ENCODE assay signal across 7 cellular contexts in genomic region chr17:49779730-49780220, GRCh38. TPM values are rescaled to one million over a fixed set of nuclear protein-coding genes. Genes with fewer than 3 reads are reported as not detected.
DNase-seq lines count a peak whose midpoint lies in the region; ATAC-seq and TF ChIP-seq lines count a peak whose summit lies in the region.

No MANE protein-coding gene starts in this region.

- H3K4me1 ChIP-seq in Panc1 (ENCODE audit: control insufficient read depth, insufficient read depth, low read length) = no peaks in the 10 kb centered on the region

- no peaks in the 10 kb centered on the region for H3K9me3 ChIP-seq in Panc1 (ENCODE audit: control insufficient read depth, insufficient read depth, low read depth, low read length)

- H3K27ac ChIP-seq in Panc1 (ENCODE audit: low read length) = no peak overlapping the region

- intact Hi-C loops in Panc1 (cut with micrococcal nuclease; ENCODE audit: unreplicated experiment) = no loop called here

- CTCF ChIA-PET in HEK293T (lab: Yijun Ruan, JAX) = no interaction called here
- CTCF ChIA-PET in Panc1 (lab: Charles Lee) = no interaction called here

- no peaks in the 10 kb centered on the region for H3K36me3 ChIP-seq in Panc1 (ENCODE audit: control insufficient read depth, insufficient read depth, low read length)

- H3K27me3 ChIP-seq in Panc1 (ENCODE audit: control insufficient read depth, insufficient read depth, low read length) = no peaks in the 10 kb centered on the region; the same call in 1 of the 2 replicates

- peak; percentile 80 for ATAC-seq in Panc1

- DNase-seq in DMS153 (lab: John Stamatoyannopoulos, UW) (peak; percentile 49), HEK293T (ENCODE audit: extremely low spot score) (peak; percentile 47), Panc1 (ENCODE audit: low read depth, low spot score) (peak; percentile 38), dermis microvascular lymphatic vessel endothelial cell (ENCODE audit: low read depth in 2 of 2) (peak; percentile 63 to 73), myocyte (ENCODE audit: low read depth) (peak; percentile 87), epidermal melanocyte (ENCODE audit: insufficient read length, low spot score) (no peak)
- DNase-seq in NK-92 treated with Interleukin-12 subunit alpha and Interleukin-12 subunit beta, amount 100 ng/mL, for 24 hours (lab: John Stamatoyannopoulos, UW) = no peak

- in situ Hi-C loops in Panc1 (cut with HindIII; ENCODE audit: low pct_unique_long_range_greater_than_20kb, low sequenced_read_pairs) = no loop called here

- POLR2A ChIA-PET in HEK293T (lab: Yijun Ruan, JAX) = interaction anchor here (0.7 kb wide), 1 partner anchor 71 kb away, joined by 3 read pairs; no protein-coding TSS in a partner anchor
- POLR2A ChIA-PET in Panc1 (lab: Charles Lee) = no interaction called here

- BruUV-seq in Panc1 (replicated peaks; lab: Mats Ljungman, UMichigan) = no TSS peak

- no peak overlapping the region for H3K4me3 ChIP-seq in Panc1 (ENCODE audit: low read depth in 2 of 2, low read length in 2 of 2)

- peak; percentile 75 for TF ChIP-seq CTCF in Panc1 (IDR thresholded peaks at IDR 0.05)

TF ChIP-seq in HEK293T, 16 proteins besides CTCF, POLR2A, EP300 and RAD21:
- TF ChIP-seq NFRKB (IDR thresholded peaks at IDR 0.05) = no peak
- no peak for TF ChIP-seq ELF4 (IDR thresholded peaks at IDR 0.05)
- TF ChIP-seq FOXM1 (IDR thresholded peaks at IDR 0.05; ENCODE audit: borderline replicate concordance) = no peak
- TF ChIP-seq CTBP1 (IDR thresholded peaks at IDR 0.05; ENCODE audit: borderline replicate concordance) = no peak
- TF ChIP-seq SP1 (IDR thresholded peaks at IDR 0.05) = no peak
- TF ChIP-seq SUZ12 (IDR thresholded peaks at IDR 0.05) = no peak
- no peak for TF ChIP-seq BHLHE40 (IDR thresholded peaks at IDR 0.05; ENCODE audit: borderline replicate concordance)
- TF ChIP-seq TARDBP (IDR thresholded peaks at IDR 0.05) = no peak
- TF ChIP-seq ARNT (IDR thresholded peaks at IDR 0.05) = no peak
- no peak for TF ChIP-seq HDGF (IDR thresholded peaks at IDR 0.05; ENCODE audit: borderline replicate concordance)
- TF ChIP-seq FOXK2 (IDR thresholded peaks at IDR 0.05) = no peak
- TF ChIP-seq L3MBTL2 (conservative IDR thresholded peaks at IDR 0.05) = no peak
- no peak for TF ChIP-seq ZNF384 (IDR thresholded peaks at IDR 0.05)

RNA-seq across cellular contexts. Expression of gene KAT7, which starts 8.7 kb away (rescaled TPM):
- total RNA-seq in Panc1 (2021; ENCODE audit: unreplicated experiment) (69.0 TPM), dermis microvascular lymphatic vessel endothelial cell (27.1 and 32.6 TPM in 2 replicates), myocyte (28.5 and 34.9 TPM in 2 replicates)
- 25.1 TPM for polyA plus RNA-seq in Panc1 (2012; ENCODE audit: insufficient read length)
- 22.3 TPM for polyA plus RNA-seq in myocyte (2012)

RNA-seq across cellular contexts. Expression of gene FAM117A, which starts 15.8 kb away (rescaled TPM):
- total RNA-seq in Panc1 (2021; ENCODE audit: unreplicated experiment) (8.0 TPM), dermis microvascular lymphatic vessel endothelial cell (3.6 and 8.2 TPM in 2 replicates), myocyte (21.0 and 27.9 TPM in 2 replicates)
- 13.0 TPM for polyA plus RNA-seq in Panc1 (2012; ENCODE audit: insufficient read length)
- 5.4 TPM for polyA plus RNA-seq in myocyte (2012)

Comparison
In these comparisons a context has a peak if more than half of its experiments do, and no peak if none do; other contexts are left out.
1. DNase-seq: peak in DMS153 (single experiment), HEK293T (single experiment), Panc1 (single experiment), dermis microvascular lymphatic vessel endothelial cell (2 of 2) and myocyte (single experiment); none in NK-92 treated with Interleukin-12 subunit alpha and Interleukin-12 subunit beta, amount 100 ng/mL, for 24 hours (single experiment) and epidermal melanocyte (single experiment).